Comparison of ENCODE assay signal across 9 cellular contexts in genomic region chr7:25857376-25858067, GRCh38.
DNase-seq lines count a peak whose midpoint lies in the region; ATAC-seq and TF ChIP-seq lines count a peak whose summit lies in the region.
"Had no signal": no experiment of that assay in that cellular context is flagged by ENCODE, and none has a peak within 500 bp of the region (broad histone marks: within the 10 kb centered on the region; RNA-seq: fewer than 3 reads in every experiment).

No MANE protein-coding gene starts in this region.

- no peak for TF ChIP-seq EP300 in esophagus muscularis mucosa (IDR thresholded peaks at IDR 0.05)

- peak overlapping the region; percentile 50 to 61 (median 54) for H3K4me3 ChIP-seq in esophagus muscularis mucosa
- peak overlapping the region; percentile 66 to 74 (median 66) for H3K4me3 ChIP-seq in skeletal muscle tissue (ENCODE audit: low read length in 3 of 3)
- H3K4me3 ChIP-seq: BLaER1 had no signal

- no peak for ATAC-seq in GM19351 (IDR thresholded peaks at IDR 0.05; ENCODE audit: unreplicated experiment)

- TF ChIP-seq CTCF in esophagus muscularis mucosa (IDR thresholded peaks at IDR 0.05), result no peak

- 18% methylated on average over 21 of the region's 21 CpGs for WGBS in esophagus muscularis mucosa

- peak; percentile 22 for DNase-seq in NCI-H2029 (lab: John Stamatoyannopoulos, UW)
- no peak for DNase-seq in NCI-H2029 treated with DMSO at 0.1 percent for 48 hours (lab: John Stamatoyannopoulos, UW)
- peak; percentile 70 for DNase-seq in NCI-H524 treated with DMSO at 0.1 percent for 48 hours (lab: John Stamatoyannopoulos, UW)
- DNase-seq in esophagus muscularis mucosa (ENCODE audit: extremely low spot score), result no peak
- DNase-seq in stimulated activated CD4-positive, alpha-beta T cell treated with anti-CD3 and anti-CD28 coated beads, Interleukin-1b, Interleukin-23, amount 100 ng/mL, for 48 hours, result no peak
- DNase-seq in ecto neural progenitor cell (ENCODE audit: low spot score), result no peak

- intact Hi-C loops in esophagus muscularis mucosa (cut with DNase I), result loop anchor here (5.0 kb wide), 2 partner anchors 1005 to 1240 kb away; partner anchors contain the start of genes HOXA1 and SKAP2

- H3K27ac ChIP-seq in esophagus muscularis mucosa (replicated peaks in 1 of 4) (peak overlapping the region; percentile 75 to 87 (median 81)), skeletal muscle tissue (ENCODE audit: low read depth, low read length) (peak overlapping the region; percentile 91)
- H3K27ac ChIP-seq: BLaER1 had no signal

- H3K9me3 ChIP-seq in esophagus muscularis mucosa (no peaks in the 10 kb centered on the region), skeletal muscle tissue (ENCODE audit: control insufficient read depth in 3 of 3, low read length in 3 of 3) (no peaks in the 10 kb centered on the region)

- H3K27me3 ChIP-seq in esophagus muscularis mucosa (peaks cover 4 to 100% (median 66%) of the 10 kb centered on the region in 4 donors), skeletal muscle tissue (ENCODE audit: control insufficient read depth in 3 of 3, insufficient read depth in 3 of 3, low read length in 3 of 3) (peaks cover 14 to 28% (median 16%) of the 10 kb centered on the region in 3 donors)

- H3K36me3 ChIP-seq in esophagus muscularis mucosa (no peaks in the 10 kb centered on the region), skeletal muscle tissue (ENCODE audit: control insufficient read depth in 3 of 3, insufficient read depth in 3 of 3, low read length in 3 of 3) (no peaks in the 10 kb centered on the region)
- H3K36me3 ChIP-seq: BLaER1 had no signal

- peak overlapping the region; percentile 65 to 84 (median 82) for H3K9ac ChIP-seq in skeletal muscle tissue (ENCODE audit: low read depth in 1 of 3, low read length in 3 of 3)
- H3K9ac ChIP-seq: BLaER1 had no signal

- TF ChIP-seq POLR2A in esophagus muscularis mucosa (IDR thresholded peaks at IDR 0.05; ENCODE audit: low read depth), result no peak

- peaks cover 12 to 50% (median 39%) of the 10 kb centered on the region in 4 donors for H3K4me1 ChIP-seq in esophagus muscularis mucosa
- peaks cover 2 to 22% (median 11%) of the 10 kb centered on the region in 3 donors for H3K4me1 ChIP-seq in skeletal muscle tissue (ENCODE audit: control insufficient read depth in 3 of 3, insufficient read depth in 3 of 3, low read length in 3 of 3)

Comparison
In these comparisons a context has a peak if more than half of its experiments do, and no peak if none do; other contexts are left out.
1. DNase-seq: peak in NCI-H2029 (single experiment) and NCI-H524 treated with DMSO at 0.1 percent for 48 hours (single experiment); none in NCI-H2029 treated with DMSO at 0.1 percent for 48 hours (single experiment), esophagus muscularis mucosa (single experiment), stimulated activated CD4-positive, alpha-beta T cell treated with anti-CD3 and anti-CD28 coated beads, Interleukin-1b, Interleukin-23, amount 100 ng/mL, for 48 hours (single experiment) and ecto neural progenitor cell (single experiment).